21 cellular contexts compared by ENCODE assay signal in the genomic region with DNA sequence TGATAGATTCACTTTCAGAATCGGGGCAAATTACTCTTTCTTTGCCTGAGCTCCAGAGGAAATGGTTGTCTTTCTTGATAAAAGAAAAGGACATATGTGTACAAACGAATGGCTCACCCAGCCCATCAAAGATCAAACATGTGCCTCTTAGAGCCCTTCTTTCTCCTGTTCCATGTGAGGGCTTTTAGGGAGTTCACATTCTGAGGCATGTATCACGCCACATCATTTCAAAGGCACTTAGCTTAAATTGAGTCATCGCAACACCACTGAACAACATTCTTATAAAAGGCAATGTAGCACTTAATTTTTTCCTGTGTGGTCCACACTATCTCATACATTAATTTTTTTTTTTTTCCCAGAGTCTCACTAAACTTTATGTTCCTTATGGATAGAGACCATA.
DNase-seq lines count a peak whose midpoint lies in the region; ATAC-seq and TF ChIP-seq lines count a peak whose summit lies in the region.
"Had no signal": no experiment of that assay in that cellular context is flagged by ENCODE, and none has a peak within 500 bp of the region (broad histone marks: within the 10 kb centered on the region; RNA-seq: fewer than 3 reads in every experiment).

No MANE protein-coding gene starts in this region.

- peak overlapping the region; percentile 11 for H3K27ac ChIP-seq in RWPE2 (ENCODE audit: poor library complexity, severe bottlenecking)
- H3K27ac ChIP-seq: cardiac muscle cell, heart right ventricle, transverse colon had no signal

- DNase-seq in GM04503 (ENCODE audit: low read depth) (peak; percentile 58), RWPE2 (ENCODE audit: low spot score) (no peak), fibroblast of gingiva (ENCODE audit: low read depth) (peak; percentile 70), renal cortical epithelial cell (ENCODE audit: low read depth) (peak; percentile 51), DMS114 treated with DMSO at 0.1 percent for 48 hours (lab: John Stamatoyannopoulos, UW; ENCODE audit: unreplicated experiment) (no peak), omental fat pad (ENCODE audit: low spot score) (no peak)
- DNase-seq: activated gamma-delta T cell; CD8-positive, alpha-beta T cell; effector memory CD4-positive, alpha-beta T cell; GF-D8; heart right ventricle; natural killer cell; NCI-H1092; NCI-H345; retina; stimulated activated CD4-positive, alpha-beta T cell treated with anti-CD3 and anti-CD28 coated beads, Interleukin-2, amount 100 ng/mL, for 48 hours; transverse colon had no signal

- no peak for TF ChIP-seq CTCF in RWPE2 (IDR thresholded peaks at IDR 0.05; ENCODE audit: poor library complexity, severe bottlenecking)
- TF ChIP-seq CTCF in omental fat pad (IDR thresholded peaks at IDR 0.05): no peak

- no peaks in the 10 kb centered on the region for H3K36me3 ChIP-seq in RWPE2 (ENCODE audit: low read depth)
- H3K36me3 ChIP-seq: cardiac muscle cell, heart right ventricle, transverse colon had no signal

- no peak overlapping the region for H3K4me3 ChIP-seq in RWPE2 (ENCODE audit: severe bottlenecking)
- H3K4me3 ChIP-seq: cardiac muscle cell, heart right ventricle, transverse colon had no signal

- peaks cover 22% of the 10 kb centered on the region for H3K4me1 ChIP-seq in RWPE2 (ENCODE audit: insufficient read depth, poor library complexity, severe bottlenecking)
- H3K4me1 ChIP-seq: transverse colon had no signal

- peak; percentile 89 for ATAC-seq in RWPE2 (ENCODE audit: low read depth)
- ATAC-seq in GM21825 (IDR thresholded peaks at IDR 0.05; ENCODE audit: unreplicated experiment): no peak
- no peak for ATAC-seq in GM18517 (IDR thresholded peaks at IDR 0.05; ENCODE audit: unreplicated experiment)
- ATAC-seq in omental fat pad (ENCODE audit: low FRiP score): no peak
- ATAC-seq: CD8-positive, alpha-beta T cell; heart right ventricle; left lobe of liver; natural killer cell had no signal

- H3K27me3 ChIP-seq in RWPE2 (ENCODE audit: insufficient read depth, poor library complexity, severe bottlenecking): no peaks in the 10 kb centered on the region
- H3K27me3 ChIP-seq: cardiac muscle cell, heart right ventricle, transverse colon had no signal

- no peaks in the 10 kb centered on the region for H3K9me3 ChIP-seq in RWPE2 (ENCODE audit: severe bottlenecking)
- H3K9me3 ChIP-seq: transverse colon had no signal

Comparison
In these comparisons a context has a peak if more than half of its experiments do, and no peak if none do; other contexts are left out.
1. DNase-seq: peak in GM04503 (single experiment), fibroblast of gingiva (single experiment) and renal cortical epithelial cell (single experiment); none in RWPE2 (single experiment), DMS114 treated with DMSO at 0.1 percent for 48 hours (single experiment) and omental fat pad (single experiment).